ENCODE assay signal across 8 cellular contexts in the genomic region with DNA sequence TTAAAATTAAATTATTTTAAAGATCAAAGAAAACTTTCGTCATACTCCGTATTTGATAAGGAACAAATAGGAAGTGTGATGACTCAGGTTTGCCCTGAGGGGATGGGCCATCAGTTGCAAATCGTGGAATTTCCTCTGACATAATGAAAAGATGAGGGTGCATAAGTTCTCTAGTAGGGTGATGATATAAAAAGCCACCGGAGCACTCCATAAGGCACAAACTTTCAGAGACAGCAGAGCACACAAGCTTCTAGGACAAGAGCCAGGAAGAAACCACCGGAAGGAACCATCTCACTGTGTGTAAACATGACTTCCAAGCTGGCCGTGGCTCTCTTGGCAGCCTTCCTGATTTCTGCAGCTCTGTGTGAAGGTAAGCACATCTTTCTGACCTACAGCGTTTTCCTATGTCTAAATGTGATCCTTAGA. TPM values are rescaled to one million over a fixed set of nuclear protein-coding genes. Genes with fewer than 3 reads are reported as not detected.
DNase-seq lines count a peak whose midpoint lies in the region; ATAC-seq and TF ChIP-seq lines count a peak whose summit lies in the region.

CXCL8 (plus strand) TSS at position 217 of the 426 bp plus-strand sequence; CDS start at position 307, 90 bp downstream.

- H3K4me3 ChIP-seq in upper lobe of right lung, result no peak within 1 kb of the TSS

- no peaks in the 10 kb centered on the region for H3K9me3 ChIP-seq in upper lobe of right lung

- H3K27me3 ChIP-seq in upper lobe of right lung, result no peaks in the 10 kb centered on the region

- no peak within 1 kb of the TSS for H3K27ac ChIP-seq in upper lobe of right lung

- TF ChIP-seq CTCF in upper lobe of right lung (IDR thresholded peaks at IDR 0.05), result no peak

- H3K9me3 Mint-ChIP-seq in activated naive CD8-positive, alpha-beta T cell treated with anti-CD3 and anti-CD28 coated beads for 36 hours, result peaks cover 3% of the 10 kb centered on the region
- H3K9me3 Mint-ChIP-seq in effector memory CD8-positive, alpha-beta T cell, result no peaks in the 10 kb centered on the region

- H3K4me1 Mint-ChIP-seq in activated naive CD8-positive, alpha-beta T cell treated with anti-CD3 and anti-CD28 coated beads for 36 hours, result peaks cover 4% of the 10 kb centered on the region
- no peaks in the 10 kb centered on the region for H3K4me1 Mint-ChIP-seq in effector memory CD8-positive, alpha-beta T cell (ENCODE audit: low read depth in 2 of 2)

- H3K4me1 ChIP-seq in upper lobe of right lung, result peaks cover 21% of the 10 kb centered on the region

- H3K27me3 Mint-ChIP-seq in activated naive CD8-positive, alpha-beta T cell treated with anti-CD3 and anti-CD28 coated beads for 36 hours, result peaks cover 10% of the 10 kb centered on the region
- H3K27me3 Mint-ChIP-seq in effector memory CD8-positive, alpha-beta T cell, result no peaks in the 10 kb centered on the region

- no peak within 1 kb of the TSS for H3K27ac Mint-ChIP-seq in activated naive CD8-positive, alpha-beta T cell treated with anti-CD3 and anti-CD28 coated beads for 36 hours
- H3K27ac Mint-ChIP-seq in effector memory CD8-positive, alpha-beta T cell, result no peak within 1 kb of the TSS

- peak within 1 kb of the TSS; percentile 4 for H3K4me3 Mint-ChIP-seq in activated naive CD8-positive, alpha-beta T cell treated with anti-CD3 and anti-CD28 coated beads for 36 hours
- no peak within 1 kb of the TSS for H3K4me3 Mint-ChIP-seq in effector memory CD8-positive, alpha-beta T cell

- H3K36me3 ChIP-seq in upper lobe of right lung, result no peaks in the 10 kb centered on the region

- no peaks in the 10 kb centered on the region for H3K36me3 Mint-ChIP-seq in activated naive CD8-positive, alpha-beta T cell treated with anti-CD3 and anti-CD28 coated beads for 36 hours
- H3K36me3 Mint-ChIP-seq in effector memory CD8-positive, alpha-beta T cell (ENCODE audit: insufficient read depth), result no peaks in the 10 kb centered on the region

- intact Hi-C loops in upper lobe of right lung (cut with DNase I), result no loop called here

- ATAC-seq in upper lobe of right lung, result peak; percentile 89
- ATAC-seq in effector memory CD8-positive, alpha-beta T cell (replicated peaks), result no peak

- DNase-seq in NCI-H2107 treated with DMSO at 0.1 percent for 48 hours (lab: John Stamatoyannopoulos, UW; ENCODE audit: unreplicated experiment) (peak; percentile 56), NCI-H2107 (lab: John Stamatoyannopoulos, UW) (no peak), NCI-H146 treated with DMSO at 0.1 percent for 48 hours (lab: John Stamatoyannopoulos, UW; ENCODE audit: unreplicated experiment) (peak; percentile 42), iris pigment epithelial cell (ENCODE audit: low read depth) (peak; percentile 98), upper lobe of right lung (no peak), HuH-7.5 (ENCODE audit: low spot score) (no peak)
- no peak for DNase-seq in activated naive CD8-positive, alpha-beta T cell treated with anti-CD3 and anti-CD28 coated beads for 36 hours
- no peak for DNase-seq in effector memory CD8-positive, alpha-beta T cell

RNA-seq across cellular contexts. Expression of gene CXCL8, which starts in this region (rescaled TPM):
- under 1 TPM; 0.31 to 0.38 TPM for total RNA-seq in activated naive CD8-positive, alpha-beta T cell treated with anti-CD3 and anti-CD28 coated beads for 36 hours
- total RNA-seq in upper lobe of right lung, result 10.7 TPM

Comparison
In these comparisons a context has a peak if more than half of its experiments do, and no peak if none do; other contexts are left out.
1. DNase-seq: peak in NCI-H2107 treated with DMSO at 0.1 percent for 48 hours (single experiment), NCI-H146 treated with DMSO at 0.1 percent for 48 hours (single experiment) and iris pigment epithelial cell (single experiment); none in NCI-H2107 (single experiment), activated naive CD8-positive, alpha-beta T cell treated with anti-CD3 and anti-CD28 coated beads for 36 hours (single experiment), upper lobe of right lung (single experiment), HuH-7.5 (single experiment) and effector memory CD8-positive, alpha-beta T cell (0 of 3).